In genomic region chr16:53346-54236, GRCh38 we compare ENCODE assay signal across 8 cellular contexts. TPM values are rescaled to one million over a fixed set of nuclear protein-coding genes. Genes with fewer than 3 reads are reported as not detected.
DNase-seq lines count a peak whose midpoint lies in the region; ATAC-seq, FAIRE-seq and TF ChIP-seq lines count a peak whose summit lies in the region.

POLR3K (minus strand) TSS chr16:53608; CDS start chr16:53586, 22 bp downstream.
SNRNP25 (plus strand) TSS chr16:53828; CDS start chr16:54017, 189 bp downstream.

- POLR2A ChIA-PET in activated CD4-positive, alpha-beta T cell treated with anti-CD3 and anti-CD28 coated beads, Interleukin-2, amount 10 ng/mL, durations not matched to agents 7 days and 5 days (lab: Charles Lee), result interaction anchor here (0.7 kb wide), 1 partner anchor 15 kb away, joined by 3 read pairs; no protein-coding TSS in a partner anchor
- POLR2A ChIA-PET in HepG2 (lab: Yijun Ruan, JAX), result interaction anchor here (0.6 to 1.4 kb wide), 10 partner anchors 9 to 480 kb away, joined by 3 to 12 read pairs (median 5); partner anchors contain the start of genes AXIN1, NPRL3 and RHBDF1

- no peaks in the 10 kb centered on the region for H3K9me3 Mint-ChIP-seq in activated CD4-positive, alpha-beta T cell treated with anti-CD3 and anti-CD28 coated beads, Interleukin-2, amount 10 ng/mL, durations not matched to agents 7 days and 5 days

- H3K4me1 Mint-ChIP-seq in activated CD4-positive, alpha-beta T cell treated with anti-CD3 and anti-CD28 coated beads, Interleukin-2, amount 10 ng/mL, durations not matched to agents 7 days and 5 days, result peaks cover 38% of the 10 kb centered on the region

- ATAC-seq in GM19351 (IDR thresholded peaks at IDR 0.05; ENCODE audit: unreplicated experiment) (peak; percentile 93), HG03520 (IDR thresholded peaks at IDR 0.05; ENCODE audit: unreplicated experiment) (peak; percentile 90), HepG2 (peak; percentile 98)

- H4K20me1 ChIP-seq in HepG2 (ENCODE audit: insufficient read depth, low read length), result no peaks in the 10 kb centered on the region

- TF ChIP-seq POLR2A in HepG2 (IDR thresholded peaks at IDR 0.05; ENCODE audit: insufficient read depth in 1 of 2, low read depth in 2 of 2, low read length in 2 of 2), result peak; percentile 74 to 87

- peak within 1 kb of the TSS; percentile 88 for H3K9ac ChIP-seq in HepG2 (ENCODE audit: insufficient read depth, low read depth, low read length)

- H3K36me3 ChIP-seq in HepG2 (replicated peaks in 1 of 2; ENCODE audit: control insufficient read depth in 1 of 2, insufficient read depth in 2 of 2, low read length in 2 of 2), result peaks cover 10 to 40% of the 10 kb centered on the region in 2 experiments; a peak in 4 of 5 replicates

- peak within 1 kb of the TSS; percentile 92 for H3K27ac Mint-ChIP-seq in activated CD4-positive, alpha-beta T cell treated with anti-CD3 and anti-CD28 coated beads, Interleukin-2, amount 10 ng/mL, durations not matched to agents 7 days and 5 days

- no peaks in the 10 kb centered on the region; a peak in 1 of 5 replicates for H3K27me3 ChIP-seq in HepG2 (ENCODE audit: control insufficient read depth in 1 of 2, insufficient read depth in 2 of 2, low read length in 2 of 2)

- H3K27me3 Mint-ChIP-seq in activated CD4-positive, alpha-beta T cell treated with anti-CD3 and anti-CD28 coated beads, Interleukin-2, amount 10 ng/mL, durations not matched to agents 7 days and 5 days, result no peaks in the 10 kb centered on the region

- peak within 1 kb of the TSS; percentile 93 for H3K4me2 ChIP-seq in HepG2 (ENCODE audit: low read depth, low read length)

- in situ Hi-C loops in HepG2 (cut with HindIII; ENCODE audit: extremely low pct_ligation_motif_present, low pct_unique_long_range_greater_than_20kb), result no loop called here

- H3K79me2 ChIP-seq in HepG2 (ENCODE audit: insufficient read depth, low read length), result peaks cover 20% of the 10 kb centered on the region

- H3K27ac ChIP-seq in HepG2 (ENCODE audit: extremely low read length, insufficient read depth, low read length), result peak within 1 kb of the TSS; percentile 93

- H3K36me3 Mint-ChIP-seq in activated CD4-positive, alpha-beta T cell treated with anti-CD3 and anti-CD28 coated beads, Interleukin-2, amount 10 ng/mL, durations not matched to agents 7 days and 5 days (ENCODE audit: low read depth), result peaks cover 29% of the 10 kb centered on the region

- H3K4me3 Mint-ChIP-seq in activated CD4-positive, alpha-beta T cell treated with anti-CD3 and anti-CD28 coated beads, Interleukin-2, amount 10 ng/mL, durations not matched to agents 7 days and 5 days, result peak within 1 kb of the TSS; percentile 97

- DNase-seq in C1 segment of cervical spinal cord (lab: John Stamatoyannopoulos, UW), result peak; percentile 79 to 99 (median 98)
- peak; percentile 99 for DNase-seq in NCI-H69 (lab: John Stamatoyannopoulos, UW)
- peak; percentile 99 for DNase-seq in activated CD4-positive, alpha-beta T cell treated with anti-CD3 and anti-CD28 coated beads, Interleukin-2, amount 10 ng/mL, durations not matched to agents 7 days and 5 days
- DNase-seq in dedifferentiated amniotic fluid mesenchymal stem cell (ENCODE audit: extremely low spot score), result peak; percentile 97
- peak; percentile 95 for DNase-seq in HepG2 (ENCODE audit: low spot score)
- DNase-seq in stimulated activated CD4-positive, alpha-beta T cell treated with anti-CD3 and anti-CD28 coated beads, Interleukin-2, amount 100 ng/mL, for 48 hours, result peak; percentile 93 to 96

- intact Hi-C loops in HepG2 (cut with micrococcal nuclease; ENCODE audit: unreplicated experiment), result no loop called here

- no TSS peak for BruUV-seq in HepG2 (replicated peaks; lab: Mats Ljungman, UMichigan)

- H2AFZ ChIP-seq in HepG2 (ENCODE audit: low read length), result peak within 1 kb of the TSS; percentile 85

- TF ChIP-seq EP300 in HepG2 (IDR thresholded peaks at IDR 0.05; ENCODE audit: low read depth in 2 of 2, low read length in 2 of 2) (no peak), HepG2 (CRISPR knock-in tag; IDR thresholded peaks at IDR 0.05; ENCODE audit: borderline replicate concordance) (no peak)

- H3K9me3 ChIP-seq in HepG2 (ENCODE audit: low read length), result no peaks in the 10 kb centered on the region

- no peak for TF ChIP-seq CTCF in HepG2 (CRISPR knock-in tag; IDR thresholded peaks at IDR 0.05)

- TF ChIP-seq RAD21 in HepG2 (CRISPR knock-in tag; IDR thresholded peaks at IDR 0.05), result peak; percentile 57

- H3K4me1 ChIP-seq in HepG2 (ENCODE audit: insufficient read depth, low read length), result peaks cover 27% of the 10 kb centered on the region

- CTCF ChIA-PET in activated CD4-positive, alpha-beta T cell treated with anti-CD3 and anti-CD28 coated beads, Interleukin-2, amount 10 ng/mL, durations not matched to agents 7 days and 5 days (lab: Charles Lee), result interaction anchor here (0.6 to 2.2 kb wide), 8 partner anchors 9 to 160 kb away, joined by 3 to 17 read pairs (median 3); no protein-coding TSS in a partner anchor
- CTCF ChIA-PET in HepG2 (lab: Yijun Ruan, JAX; ENCODE audit: low intra/inter-chr PET ratio, low total read pairs), result no interaction called here

- peak; percentile 84 for FAIRE-seq in HepG2 (lab: Jason Lieb, UNC)

- under 1% methylated on average over 18 of the region's 91 CpGs for WGBS in HepG2 (ENCODE audit: low lambda C conversion rate)

- H3K4me3 ChIP-seq in HepG2 (replicated peaks in 1 of 3; ENCODE audit: insufficient read depth in 1 of 3, low read depth in 2 of 3, low read length in 3 of 3), result peak within 1 kb of the TSS; percentile 88 to 91 (median 91)

RNA-seq across cellular contexts. Expression of gene POLR3K, which starts in this region (rescaled TPM):
- 10 to 100 TPM; 31.5 to 35.8 TPM for total RNA-seq in activated CD4-positive, alpha-beta T cell treated with anti-CD3 and anti-CD28 coated beads, Interleukin-2, amount 10 ng/mL, durations not matched to agents 7 days and 5 days
- total RNA-seq in HepG2 (2016; rRNA removed; fragmentation: Illumina TruSeq; extraction: Trizol), result 18.8 and 22.4 TPM in 2 replicates
- 10.0 and 10.3 TPM in 2 replicates for total RNA-seq in HepG2 (2016; cell fraction: cytosol; rRNA removed; fragmentation: Illumina TruSeq; extraction: Trizol; ENCODE audit: low read depth)
- 19.8 and 23.7 TPM in 2 replicates for total RNA-seq in HepG2 (2016; cell fraction: insoluble cytoplasmic fraction; rRNA removed; fragmentation: Illumina TruSeq; extraction: Trizol)
- 11.2 and 12.8 TPM in 2 replicates for total RNA-seq in HepG2 (2016; cell fraction: membrane; rRNA removed; fragmentation: Illumina TruSeq; extraction: Trizol)
- 8.8 and 11.3 TPM in 2 replicates for total RNA-seq in HepG2 (2016; cell fraction: nucleus; rRNA removed; fragmentation: Illumina TruSeq; extraction: Trizol)
- polyA plus RNA-seq in HepG2 (2011; rRNA removed), result 14.8 TPM in 2 replicates
- 22.5 and 26.6 TPM in 2 replicates for polyA plus RNA-seq in HepG2 (2011; cell fraction: cytosol; rRNA removed)
- polyA plus RNA-seq in HepG2 (2011; cell fraction: nucleus; rRNA removed), result 10.5 and 11.1 TPM in 2 replicates
- 14.3 and 17.5 TPM in 2 replicates for polyA plus RNA-seq in HepG2 (2012)
- 9.1 and 9.8 TPM in 2 replicates for polyA plus RNA-seq in HepG2 (2016; cell fraction: cytosol; fragmentation: Illumina TruSeq; extraction: Trizol; ENCODE audit: low read depth)
- polyA plus RNA-seq in HepG2 (2016; cell fraction: insoluble cytoplasmic fraction; fragmentation: Illumina TruSeq; extraction: Trizol; ENCODE audit: low read depth), result 34.2 and 38.7 TPM in 2 replicates
- polyA plus RNA-seq in HepG2 (2016; cell fraction: membrane; fragmentation: Illumina TruSeq; extraction: Trizol; ENCODE audit: low read depth), result 11.8 and 11.9 TPM in 2 replicates
- 18.2 and 22.9 TPM in 2 replicates for polyA plus RNA-seq in HepG2 (2016; cell fraction: nucleus; fragmentation: Illumina TruSeq; extraction: Trizol; ENCODE audit: insufficient read depth, low read depth)
- polyA minus RNA-seq in HepG2 (2011; rRNA and poly(A)+ RNA removed; ENCODE audit: low replicate concordance), result 15.9 and 48.0 TPM in 2 replicates
- 5.5 and 7.7 TPM in 2 replicates for polyA minus RNA-seq in HepG2 (2011; cell fraction: cytosol; rRNA and poly(A)+ RNA removed)
- polyA minus RNA-seq in HepG2 (2011; cell fraction: nucleus; rRNA and poly(A)+ RNA removed), result 8.8 and 10.9 TPM in 2 replicates

RNA-seq across cellular contexts. Expression of gene SNRNP25, which starts in this region (rescaled TPM):
- 10 to 100 TPM; 41.1 to 45.6 TPM for total RNA-seq in activated CD4-positive, alpha-beta T cell treated with anti-CD3 and anti-CD28 coated beads, Interleukin-2, amount 10 ng/mL, durations not matched to agents 7 days and 5 days
- total RNA-seq in HepG2 (2016; rRNA removed; fragmentation: Illumina TruSeq; extraction: Trizol), result 97.4 and 103 TPM in 2 replicates
- 131 and 159 TPM in 2 replicates for total RNA-seq in HepG2 (2016; cell fraction: cytosol; rRNA removed; fragmentation: Illumina TruSeq; extraction: Trizol; ENCODE audit: low read depth)
- total RNA-seq in HepG2 (2016; cell fraction: insoluble cytoplasmic fraction; rRNA removed; fragmentation: Illumina TruSeq; extraction: Trizol), result 98.3 and 99.2 TPM in 2 replicates
- total RNA-seq in HepG2 (2016; cell fraction: membrane; rRNA removed; fragmentation: Illumina TruSeq; extraction: Trizol), result 209 and 211 TPM in 2 replicates
- total RNA-seq in HepG2 (2016; cell fraction: nucleus; rRNA removed; fragmentation: Illumina TruSeq; extraction: Trizol), result 35.7 and 35.9 TPM in 2 replicates
- 26.5 and 34.1 TPM in 2 replicates for polyA plus RNA-seq in HepG2 (2011; rRNA removed)
- polyA plus RNA-seq in HepG2 (2011; cell fraction: cytosol; rRNA removed), result 30.0 and 42.1 TPM in 2 replicates
- polyA plus RNA-seq in HepG2 (2011; cell fraction: nucleus; rRNA removed), result 14.5 and 15.2 TPM in 2 replicates
- polyA plus RNA-seq in HepG2 (2012), result 20.6 and 26.4 TPM in 2 replicates
- 174 and 209 TPM in 2 replicates for polyA plus RNA-seq in HepG2 (2016; cell fraction: cytosol; fragmentation: Illumina TruSeq; extraction: Trizol; ENCODE audit: low read depth)
- 104 and 113 TPM in 2 replicates for polyA plus RNA-seq in HepG2 (2016; cell fraction: insoluble cytoplasmic fraction; fragmentation: Illumina TruSeq; extraction: Trizol; ENCODE audit: low read depth)
- 222 and 223 TPM in 2 replicates for polyA plus RNA-seq in HepG2 (2016; cell fraction: membrane; fragmentation: Illumina TruSeq; extraction: Trizol; ENCODE audit: low read depth)
- polyA plus RNA-seq in HepG2 (2016; cell fraction: nucleus; fragmentation: Illumina TruSeq; extraction: Trizol; ENCODE audit: insufficient read depth, low read depth), result 66.9 and 75.9 TPM in 2 replicates
- 12.7 and 34.1 TPM in 2 replicates for polyA minus RNA-seq in HepG2 (2011; rRNA and poly(A)+ RNA removed; ENCODE audit: low replicate concordance)
- polyA minus RNA-seq in HepG2 (2011; cell fraction: cytosol; rRNA and poly(A)+ RNA removed), result 4.7 and 7.8 TPM in 2 replicates
- 7.2 and 9.5 TPM in 2 replicates for polyA minus RNA-seq in HepG2 (2011; cell fraction: nucleus; rRNA and poly(A)+ RNA removed)

Comparison
In these comparisons a context has a peak if more than half of its experiments do, and no peak if none do; other contexts are left out.
1. Peak in every context shown above with its lines: DNase-seq, ATAC-seq, H3K4me3 ChIP-seq and H3K27ac ChIP-seq.